ENCODE assay signal across 1 cellular context in genomic region chr5:82259172-82259800, GRCh38.
TF ChIP-seq lines count a peak whose summit lies in the region.

No MANE protein-coding gene starts in this region.

TF ChIP-seq in WTC11, 78 proteins besides CTCF, POLR2A, EP300 and RAD21 (continued from another document):
- no peak for TF ChIP-seq AFF4 (CRISPR knock-in tag; IDR thresholded peaks at IDR 0.05; ENCODE audit: borderline replicate concordance)
- TF ChIP-seq ELF4 (CRISPR knock-in tag; IDR thresholded peaks at IDR 0.05; ENCODE audit: low read depth): no peak
- no peak for TF ChIP-seq ATF2 (CRISPR knock-in tag; IDR thresholded peaks at IDR 0.05; ENCODE audit: borderline replicate concordance, low read depth)
TF ChIP-seq in WTC11: peak in this region for 0.
